Comparison of ENCODE assay signal across 28 cellular contexts in genomic region chr4:181645489-181645888, GRCh38.
"Had no signal": no experiment of that assay in that cellular context is flagged by ENCODE, and none has a peak within 500 bp of the region (broad histone marks: within the 10 kb centered on the region; RNA-seq: fewer than 3 reads in every experiment).

No MANE protein-coding gene starts in this region.

- H3K36me3 ChIP-seq: esophagus squamous epithelium, heart right ventricle, lower lobe of right lung, sigmoid colon, tibial artery had no signal

- H3K4me3 Mint-ChIP-seq: effector memory CD8-positive, alpha-beta T cell; naive thymus-derived CD8-positive, alpha-beta T cell; nephron progenitor cell; stimulated activated memory B cell treated with anti-CD40 and anti-IgM and Interleukin-4, amounts not matched to agents 10 μg/mL and 1 μg/mL and 100 μg/mL, for 72 hours; type B pancreatic cell had no signal

- H3K4me1 ChIP-seq: esophagus squamous epithelium, heart right ventricle, lower lobe of right lung, psoas muscle, sigmoid colon, testis, tibial artery had no signal

- H3K4me3 ChIP-seq: esophagus squamous epithelium, heart right ventricle, lower lobe of right lung, psoas muscle, sigmoid colon, testis, tibial artery had no signal

- ATAC-seq: effector memory CD8-positive, alpha-beta T cell; heart right ventricle; left colon; left ventricle myocardium superior; lower lobe of right lung; naive thymus-derived CD8-positive, alpha-beta T cell; psoas muscle; right cardiac atrium; stimulated activated memory B cell treated with anti-CD40 and anti-IgM and Interleukin-4, amounts not matched to agents 10 μg/mL and 1 μg/mL and 100 μg/mL, for 72 hours; stimulated activated naive CD8-positive, alpha-beta T cell treated with anti-CD3 and anti-CD28 coated beads, Interleukin-15, Interleukin-2, amounts not matched to agents 100 U/mL and 50 U/mL, for 24 hours had no signal

- H3K27ac Mint-ChIP-seq: effector memory CD8-positive, alpha-beta T cell; naive thymus-derived CD8-positive, alpha-beta T cell; stimulated activated memory B cell treated with anti-CD40 and anti-IgM and Interleukin-4, amounts not matched to agents 10 μg/mL and 1 μg/mL and 100 μg/mL, for 72 hours; type B pancreatic cell had no signal

- H3K27me3 ChIP-seq: esophagus squamous epithelium, heart right ventricle, testis had no signal

- H3K27ac ChIP-seq: esophagus squamous epithelium, heart right ventricle, lower lobe of right lung, psoas muscle, sigmoid colon, testis, tibial artery had no signal

- H3K27me3 Mint-ChIP-seq: effector memory CD8-positive, alpha-beta T cell; stimulated activated memory B cell treated with anti-CD40 and anti-IgM and Interleukin-4, amounts not matched to agents 10 μg/mL and 1 μg/mL and 100 μg/mL, for 72 hours had no signal

- DNase-seq: cortex of kidney; effector memory CD8-positive, alpha-beta T cell; erythroblast; esophagus squamous epithelium; foreskin melanocyte; glutamatergic neuron; heart right ventricle; hippocampal formation; islet precursor cell; kidney glomerular epithelial cell; left colon; left ventricle myocardium superior; lower lobe of right lung; naive thymus-derived CD8-positive, alpha-beta T cell; nephron progenitor cell; nucleus accumbens; psoas muscle; right cardiac atrium; sigmoid colon; stimulated activated CD4-positive, alpha-beta T cell treated with anti-CD3 and anti-CD28 coated beads, Interleukin-4, amount 100 ng/mL, for 4 hours; stimulated activated naive CD8-positive, alpha-beta T cell treated with anti-CD3 and anti-CD28 coated beads, Interleukin-15, Interleukin-2, amounts not matched to agents 100 U/mL and 50 U/mL, for 24 hours; substantia nigra; testis; tibial artery had no signal

- FAIRE-seq: endometrium, urothelium cell line had no signal

- H3K9me3 ChIP-seq: esophagus squamous epithelium, lower lobe of right lung, testis had no signal

- H3K4me1 Mint-ChIP-seq: naive thymus-derived CD8-positive, alpha-beta T cell; stimulated activated memory B cell treated with anti-CD40 and anti-IgM and Interleukin-4, amounts not matched to agents 10 μg/mL and 1 μg/mL and 100 μg/mL, for 72 hours had no signal

- H3K36me3 Mint-ChIP-seq: naive thymus-derived CD8-positive, alpha-beta T cell; stimulated activated memory B cell treated with anti-CD40 and anti-IgM and Interleukin-4, amounts not matched to agents 10 μg/mL and 1 μg/mL and 100 μg/mL, for 72 hours; type B pancreatic cell had no signal
